ENCODE assay signal across 8 cellular contexts in genomic region chr3:134485620-134486576, GRCh38. TPM values are rescaled to one million over a fixed set of nuclear protein-coding genes. Genes with fewer than 3 reads are reported as not detected.
DNase-seq lines count a peak whose midpoint lies in the region; ATAC-seq and TF ChIP-seq lines count a peak whose summit lies in the region.

A gene with protein sequence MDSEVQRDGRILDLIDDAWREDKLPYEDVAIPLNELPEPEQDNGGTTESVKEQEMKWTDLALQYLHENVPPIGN (minus strand): TSS chr3:134485985. CDS start chr3:134482904, 3,081 bp downstream.
Gene CEP63, plus strand, starts transcription at chr3:134486057. Its CDS starts 9,264 bp downstream, at chr3:134495321.

- H3K9me3 Mint-ChIP-seq in activated T-helper 17 cell treated with anti-CD3 and anti-CD28 coated beads, Interleukin-2, amount 50 U/mL, for 72 hours: no peaks in the 10 kb centered on the region
- no peaks in the 10 kb centered on the region for H3K9me3 Mint-ChIP-seq in natural killer cell

- peak within 1 kb of the TSS; percentile 98 for H3K27ac ChIP-seq in RWPE1

- POLR2A ChIA-PET in RWPE1 (lab: Yijun Ruan, JAX; ENCODE audit: low non-redundant PET): interaction anchor here (0.8 to 1.0 kb wide), 2 partner anchors 9 to 154 kb away, joined by 4 read pairs; no protein-coding TSS in a partner anchor

- H3K4me3 ChIP-seq in LNCaP clone FGC (ENCODE audit: low read depth, low read length) (peak within 1 kb of the TSS; percentile 89), fibroblast of mammary gland (ENCODE audit: control insufficient read depth, low read depth, low read length) (peak within 1 kb of the TSS; percentile 76)

- H3K4me3 Mint-ChIP-seq in activated T-helper 17 cell treated with anti-CD3 and anti-CD28 coated beads, Interleukin-2, amount 50 U/mL, for 72 hours: peak within 1 kb of the TSS; percentile 96
- peak within 1 kb of the TSS; percentile 99 for H3K4me3 Mint-ChIP-seq in natural killer cell

- DNase-seq in Daoy (ENCODE audit: low read depth) (peak; percentile 99), GOT3 (lab: John Stamatoyannopoulos, UW) (peak; percentile 96), LNCaP clone FGC (ENCODE audit: low read depth) (peak; percentile 98), RWPE1 (ENCODE audit: low spot score) (peak; percentile 95), fibroblast of mammary gland (ENCODE audit: low read depth) (peak; percentile 99), natural killer cell (peak; percentile 91)
- peak; percentile 93 for DNase-seq in stimulated activated naive CD4-positive, alpha-beta T cell treated with Interleukin-2 at 50 U/mL for 16 hours (lab: John Stamatoyannopoulos, UW)

- TF ChIP-seq CTCF in LNCaP clone FGC (IDR thresholded peaks at IDR 0.05; ENCODE audit: control insufficient read depth, extremely low read depth, insufficient read depth) (no peak), RWPE1 (conservative IDR thresholded peaks at IDR 0.05; ENCODE audit: low read depth) (no peak), fibroblast of mammary gland (conservative IDR thresholded peaks at IDR 0.05; ENCODE audit: control insufficient read depth, insufficient read depth, low read depth, low read length) (no peak), natural killer cell (IDR thresholded peaks at IDR 0.05) (no peak)

- no peaks in the 10 kb centered on the region for H3K27me3 Mint-ChIP-seq in activated T-helper 17 cell treated with anti-CD3 and anti-CD28 coated beads, Interleukin-2, amount 50 U/mL, for 72 hours
- no peaks in the 10 kb centered on the region for H3K27me3 Mint-ChIP-seq in natural killer cell (ENCODE audit: low read depth in 2 of 2)

- peak within 1 kb of the TSS; percentile 98 for H3K27ac Mint-ChIP-seq in activated T-helper 17 cell treated with anti-CD3 and anti-CD28 coated beads, Interleukin-2, amount 50 U/mL, for 72 hours
- peak within 1 kb of the TSS; percentile 98 to 99 for H3K27ac Mint-ChIP-seq in natural killer cell

- peaks cover 36% of the 10 kb centered on the region for H3K4me1 Mint-ChIP-seq in activated T-helper 17 cell treated with anti-CD3 and anti-CD28 coated beads, Interleukin-2, amount 50 U/mL, for 72 hours
- peaks cover 41 to 53% of the 10 kb centered on the region in 2 donors for H3K4me1 Mint-ChIP-seq in natural killer cell

- ATAC-seq in activated T-helper 17 cell treated with anti-CD3 and anti-CD28 coated beads, Interleukin-2, amount 50 U/mL, for 72 hours (replicated peaks): peak; percentile 84
- peak; percentile 79 to 92 (median 84) for ATAC-seq in natural killer cell

- CTCF ChIA-PET in RWPE1 (lab: Yijun Ruan, JAX): interaction anchor here (0.9 to 1.2 kb wide), 2 partner anchors 9 to 178 kb away, joined by 3 read pairs; no protein-coding TSS in a partner anchor

- intact Hi-C loops in natural killer cell (cut with micrococcal nuclease): loop anchor here (1.0 to 5.0 kb wide), 4 partner anchors 194 to 1764 kb away; partner anchors contain the start of genes CDV3, NPHP3 and SRPRB

- H3K36me3 Mint-ChIP-seq in activated T-helper 17 cell treated with anti-CD3 and anti-CD28 coated beads, Interleukin-2, amount 50 U/mL, for 72 hours (ENCODE audit: low read depth): peaks cover 43% of the 10 kb centered on the region
- H3K36me3 Mint-ChIP-seq in natural killer cell: no peaks in the 10 kb centered on the region

RNA-seq across cellular contexts. Expression of the first gene that starts in this region (rescaled TPM):
- total RNA-seq in Daoy (2014; rRNA removed; shearing (Covaris generic)): 59.1 and 72.6 TPM in 2 replicates
- 10 to 100 TPM; 25.1 to 42.1 TPM for total RNA-seq in activated T-helper 17 cell treated with anti-CD3 and anti-CD28 coated beads, Interleukin-2, amount 50 U/mL, for 72 hours
- 10 to 100 TPM; 16.1 to 20.4 (median 16.6) TPM for total RNA-seq in natural killer cell

RNA-seq across cellular contexts. Expression of gene CEP63, which starts in this region (rescaled TPM):
- 27.7 and 32.6 TPM in 2 replicates for total RNA-seq in Daoy (2014; rRNA removed; shearing (Covaris generic))
- 10 to 100 TPM; 10.1 to 17.0 TPM for total RNA-seq in activated T-helper 17 cell treated with anti-CD3 and anti-CD28 coated beads, Interleukin-2, amount 50 U/mL, for 72 hours
- total RNA-seq in natural killer cell: 10 to 100 TPM; 17.9 to 25.7 (median 19.5) TPM

Comparison
In these comparisons a context has a peak if more than half of its experiments do, and no peak if none do; other contexts are left out.
1. Peak in every context shown above with its lines: DNase-seq, ATAC-seq, H3K4me3 ChIP-seq and H3K27ac ChIP-seq.